ENCODE assay signal across 21 cellular contexts in genomic region chr1:75373542-75374159, GRCh38.
A peak's percentile ranks its signal among the peaks of the same experiment; 100 is the strongest.
DNase-seq lines count a peak whose midpoint lies in the region; ATAC-seq lines count a peak whose summit lies in the region.
"Had no signal": no experiment of that assay in that cellular context is flagged by ENCODE, and none has a peak within 500 bp of the region (broad histone marks: within the 10 kb centered on the region; RNA-seq: fewer than 3 reads in every experiment).

No MANE protein-coding gene starts in this region.

- no peaks in the 10 kb centered on the region for H3K4me1 ChIP-seq in neuronal stem cell (ENCODE audit: control insufficient read depth in 2 of 2, insufficient read depth in 1 of 2, low read depth in 1 of 2, low read length in 2 of 2)

- H2BK120ac ChIP-seq in neuronal stem cell (ENCODE audit: low read depth, low read length): no peak overlapping the region

- no peaks in the 10 kb centered on the region for H3K27me3 Mint-ChIP-seq in stimulated activated naive CD8-positive, alpha-beta T cell treated with anti-CD3 and anti-CD28 coated beads, Interleukin-15, amount 100 ng/mL, for 72 hours

- peak overlapping the region; percentile 31 for H3K14ac ChIP-seq in neuronal stem cell (ENCODE audit: low read length)

- H3K79me1 ChIP-seq in neuronal stem cell (ENCODE audit: low read depth, low read length): no peaks in the 10 kb centered on the region

- peak overlapping the region; percentile 39 for H2BK15ac ChIP-seq in neuronal stem cell (ENCODE audit: low read length)

- no CpG with 5 or more reads among the region's 5 CpGs for WGBS in neuronal stem cell (ENCODE audit: extremely low coverage in 2 of 2, insufficient read length in 2 of 2, insufficient replicate concordance in 1 of 2), 2 donors

- no peak overlapping the region for H2AK5ac ChIP-seq in neuronal stem cell (ENCODE audit: low read depth, low read length)

- no peak overlapping the region for H2BK12ac ChIP-seq in neuronal stem cell (ENCODE audit: low read length)

- ATAC-seq in stimulated activated naive CD8-positive, alpha-beta T cell treated with anti-CD3 and anti-CD28 coated beads, Interleukin-15, amount 100 ng/mL, for 72 hours: peak; percentile 40
- ATAC-seq in HG02798 (IDR thresholded peaks at IDR 0.05; ENCODE audit: poor library complexity, unreplicated experiment): no peak
- no peak for ATAC-seq in HG03108 (IDR thresholded peaks at IDR 0.05; ENCODE audit: unreplicated experiment)
- ATAC-seq: PC-3 had no signal

- no peak overlapping the region for H3K4me3 ChIP-seq in neuronal stem cell (ENCODE audit: low read length in 2 of 2)
- H3K4me3 ChIP-seq: MG63 had no signal

- no peak overlapping the region for H4K8ac ChIP-seq in neuronal stem cell (ENCODE audit: low read depth, low read length)

- no peak overlapping the region for H3K27ac Mint-ChIP-seq in stimulated activated naive CD8-positive, alpha-beta T cell treated with anti-CD3 and anti-CD28 coated beads, Interleukin-15, amount 100 ng/mL, for 72 hours
- H3K27ac Mint-ChIP-seq: HFFc6 had no signal

- no peak overlapping the region for H3K23ac ChIP-seq in neuronal stem cell (ENCODE audit: low read depth, low read length, poor library complexity)

- no peaks in the 10 kb centered on the region for H3K4me1 Mint-ChIP-seq in stimulated activated naive CD8-positive, alpha-beta T cell treated with anti-CD3 and anti-CD28 coated beads, Interleukin-15, amount 100 ng/mL, for 72 hours

- no peak overlapping the region for H4K91ac ChIP-seq in neuronal stem cell (ENCODE audit: low read depth, low read length, poor library complexity)

- peaks cover 5% of the 10 kb centered on the region in 2 donors for H3K9me3 Mint-ChIP-seq in stimulated activated naive CD8-positive, alpha-beta T cell treated with anti-CD3 and anti-CD28 coated beads, Interleukin-15, amount 100 ng/mL, for 72 hours

- H3K4ac ChIP-seq in neuronal stem cell (ENCODE audit: low read length): no peak overlapping the region

- no peaks in the 10 kb centered on the region for H3K36me3 ChIP-seq in neuronal stem cell (replicated peaks in 1 of 2; ENCODE audit: control insufficient read depth in 2 of 2, insufficient read depth in 2 of 2, low read length in 2 of 2)
- H3K36me3 ChIP-seq: MG63 had no signal

- H3K18ac ChIP-seq in neuronal stem cell (ENCODE audit: low read length): peak overlapping the region; percentile 60

- H3K27ac ChIP-seq in neuronal stem cell (replicated peaks; ENCODE audit: low read length): no peak overlapping the region
- H3K27ac ChIP-seq: 22Rv1, C4-2B had no signal

- H3K9me3 ChIP-seq in neuronal stem cell (replicated peaks in 1 of 2; ENCODE audit: control insufficient read depth in 2 of 2, insufficient read depth in 1 of 2, low read depth in 1 of 2, low read length in 2 of 2): peaks cover 0 to 2% of the 10 kb centered on the region in 2 donors
- H3K9me3 ChIP-seq: MG63 had no signal

- DNase-seq in DMS53 (lab: John Stamatoyannopoulos, UW) (peak; percentile 34), DMS53 treated with DMSO at 0.1 percent for 48 hours (lab: John Stamatoyannopoulos, UW; ENCODE audit: unreplicated experiment) (no peak), RPMI8226 (peak; percentile 39), neuronal stem cell (ENCODE audit: low spot score) (no peak)
- no peak for DNase-seq in stimulated activated naive CD8-positive, alpha-beta T cell treated with anti-CD3 and anti-CD28 coated beads, Interleukin-15, amount 100 ng/mL, for 72 hours
- no peak for DNase-seq in stimulated activated naive CD4-positive, alpha-beta T cell (lab: John Stamatoyannopoulos, UW)
- DNase-seq: AML-193, GDM1, GOT3, HFFc6, IMR-90, Karpas-422, MG63, NCI-H1048, NCI-H1436 treated with DMSO at 0.1 percent for 48 hours, NCI-H2081 treated with DMSO at 0.1 percent for 48 hours, PC-3 had no signal

- H2AFZ ChIP-seq in neuronal stem cell (ENCODE audit: low read length): no peak overlapping the region

- no peak overlapping the region for H3K9ac ChIP-seq in neuronal stem cell (ENCODE audit: low read depth, low read length, poor library complexity)

- no peaks in the 10 kb centered on the region for H3K27me3 ChIP-seq in neuronal stem cell (ENCODE audit: control insufficient read depth in 3 of 3, insufficient read depth in 3 of 3, low read depth in 1 of 3, low read length in 3 of 3)
- H3K27me3 ChIP-seq: MG63 had no signal

- no peak overlapping the region for H3K4me2 ChIP-seq in neuronal stem cell (ENCODE audit: insufficient read depth, low read length, poor library complexity, severe bottlenecking)

- H3K4me3 Mint-ChIP-seq in stimulated activated naive CD8-positive, alpha-beta T cell treated with anti-CD3 and anti-CD28 coated beads, Interleukin-15, amount 100 ng/mL, for 72 hours: peak overlapping the region in 1 of 2 donors; percentile 22
- H3K4me3 Mint-ChIP-seq: HFFc6 had no signal

- peak overlapping the region; percentile 9 for H2BK5ac ChIP-seq in neuronal stem cell (ENCODE audit: low read length)

Comparison
In these comparisons a context has a peak if more than half of its experiments do, and no peak if none do; other contexts are left out.
1. DNase-seq: peak in DMS53 (single experiment) and RPMI8226 (single experiment); none in DMS53 treated with DMSO at 0.1 percent for 48 hours (single experiment), neuronal stem cell (single experiment), stimulated activated naive CD8-positive, alpha-beta T cell treated with anti-CD3 and anti-CD28 coated beads, Interleukin-15, amount 100 ng/mL, for 72 hours (0 of 2) and stimulated activated naive CD4-positive, alpha-beta T cell (0 of 6).